In the genomic region with DNA sequence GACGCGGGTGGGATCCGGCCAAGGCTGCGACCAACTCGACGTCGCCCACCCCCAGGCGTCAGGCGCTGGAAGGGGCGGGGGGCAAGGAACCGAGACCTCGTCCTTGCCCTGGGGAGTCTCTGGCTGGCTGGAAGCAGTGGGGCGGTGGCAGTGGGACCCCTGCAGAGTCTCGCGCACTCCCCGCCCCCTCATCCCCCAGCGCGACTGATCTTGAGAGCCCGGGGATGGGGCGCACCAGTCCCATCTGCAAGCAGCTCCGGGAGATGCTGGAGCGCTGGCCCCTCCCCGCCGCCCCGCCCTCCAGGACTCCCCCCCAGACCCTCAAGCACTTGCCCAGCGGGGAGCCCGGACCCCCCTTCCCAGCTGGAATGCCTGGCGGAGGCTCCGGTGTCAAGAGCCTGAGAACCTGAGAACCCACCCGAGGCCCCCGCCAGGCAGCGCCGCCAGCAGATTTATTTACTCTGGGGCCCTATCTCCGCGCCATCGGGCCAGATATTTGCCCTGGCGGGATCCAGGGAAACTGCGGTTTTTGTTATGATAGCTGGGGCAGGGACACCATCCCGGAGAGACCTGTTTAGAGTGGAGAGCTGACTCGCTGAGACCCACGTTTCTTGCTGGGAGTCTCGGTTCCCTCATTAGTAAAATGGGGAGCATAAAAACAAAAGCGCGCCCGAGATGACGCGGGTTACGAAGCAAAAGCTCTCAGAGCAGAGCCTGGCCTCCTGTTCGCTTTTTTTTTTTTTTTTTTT, we compare ENCODE assay signal across 8 cellular contexts. TPM values are rescaled to one million over a fixed set of nuclear protein-coding genes. Genes with fewer than 3 reads are reported as not detected.
DNase-seq lines count a peak whose midpoint lies in the region; ATAC-seq lines count a peak whose summit lies in the region.

No MANE protein-coding gene starts in this region.

- DNase-seq in SIG-M5 treated with dmso at 0.1 percent for 504 hours (lab: John Stamatoyannopoulos, UW; ENCODE audit: unreplicated experiment), result peak; percentile 15
- no peak for DNase-seq in SIG-M5 (lab: John Stamatoyannopoulos, UW)
- no peak for DNase-seq in NT2/D1 (ENCODE audit: low read depth, low spot score)
- no peak for DNase-seq in skeletal muscle cell (ENCODE audit: low read depth)
- no peak for DNase-seq in NCI-H226
- no peak for DNase-seq in A172 (ENCODE audit: low spot score)

- H3K4me3 ChIP-seq in NT2/D1 (ENCODE audit: insufficient read length, low read depth) (peak overlapping the region; percentile 24), skeletal muscle cell (ENCODE audit: low read depth, low read length) (peak overlapping the region; percentile 27)

- no peaks in the 10 kb centered on the region for H3K36me3 ChIP-seq in NT2/D1 (ENCODE audit: insufficient read depth, insufficient read length, low read length)

- peaks cover 28% of the 10 kb centered on the region for H3K9me3 ChIP-seq in NT2/D1 (ENCODE audit: insufficient read depth, low read length)

- ATAC-seq in esophagus mucosa, result peak; percentile 23
- no peak for ATAC-seq in HG02973 (IDR thresholded peaks at IDR 0.05; ENCODE audit: unreplicated experiment)

- H3K4me1 ChIP-seq in NT2/D1 (ENCODE audit: insufficient read depth, insufficient read length), result peaks cover 7% of the 10 kb centered on the region

- peak overlapping the region; percentile 44 for H3K9ac ChIP-seq in NT2/D1 (ENCODE audit: insufficient read length, low read depth)

- H3K27me3 ChIP-seq in NT2/D1 (ENCODE audit: insufficient read depth, insufficient read length), result no peaks in the 10 kb centered on the region

RNA-seq across cellular contexts. Expression of gene PRRT1B, which starts 1.2 kb away (rescaled TPM):
- total RNA-seq in esophagus mucosa, result not detected
- total RNA-seq in A172 (2014; rRNA removed; shearing (Covaris generic)), result not detected in 2 replicates

RNA-seq across cellular contexts. Expression of gene UCK1, which starts 15.4 kb away (rescaled TPM):
- 15.3 TPM for total RNA-seq in esophagus mucosa
- 11.2 and 15.9 TPM in 2 replicates for total RNA-seq in A172 (2014; rRNA removed; shearing (Covaris generic))

RNA-seq across cellular contexts. Expression of gene POMT1, which starts 43.8 kb away (rescaled TPM):
- total RNA-seq in esophagus mucosa, result 13.1 TPM
- total RNA-seq in A172 (2014; rRNA removed; shearing (Covaris generic)), result 22.0 and 26.4 TPM in 2 replicates
